8 cellular contexts compared by ENCODE assay signal in genomic region chrX:149503446-149503845, GRCh38.
A peak's percentile ranks its signal among the peaks of the same experiment; 100 is the strongest.
DNase-seq lines count a peak whose midpoint lies in the region; ATAC-seq, FAIRE-seq and TF ChIP-seq lines count a peak whose summit lies in the region.
"Not testable (repeated sequence)": the region's sequence is repeated elsewhere in the genome, so short reads cannot be mapped to it uniquely, and the experiment has no call there.

No MANE protein-coding gene starts in this region.

- in situ Hi-C loops in brain microvascular endothelial cell (cut with HindIII; ENCODE audit: low pct_ligation_motif_present, low sequenced_read_pairs), result not testable (repeated sequence)

- FAIRE-seq in D721Med (lab: Jason Lieb, UNC), result peak; percentile 58

- TF ChIP-seq CTCF in D721Med (IDR thresholded peaks at IDR 0.05; ENCODE audit: insufficient read depth, missing control alignments); brain microvascular endothelial cell (IDR thresholded peaks at IDR 0.05; ENCODE audit: low read depth, low read length, missing control alignments): not testable (repeated sequence)

- not testable (repeated sequence) for H3K27me3 ChIP-seq in brain microvascular endothelial cell (replicated peaks)

- ATAC-seq in GM19467 (IDR thresholded peaks at IDR 0.05; ENCODE audit: unreplicated experiment), result peak; percentile 64
- ATAC-seq in HG03159 (IDR thresholded peaks at IDR 0.05; ENCODE audit: unreplicated experiment), result peak; percentile 66

- H3K36me3 ChIP-seq in brain microvascular endothelial cell (replicated peaks), result not testable (repeated sequence)

- peak overlapping the region; percentile 89 for H3K27ac ChIP-seq in brain microvascular endothelial cell

- H3K4me3 ChIP-seq in brain microvascular endothelial cell (ENCODE audit: low read depth, low read length), result peak overlapping the region; percentile 9

- DNase-seq in D721Med (ENCODE audit: insufficient read length, low spot score), result not testable (repeated sequence)
- DNase-seq in NCI-H82 (lab: John Stamatoyannopoulos, UW) (peak; percentile 5), brain microvascular endothelial cell (peak; percentile 82), kidney tubule cell (ENCODE audit: low spot score) (peak; percentile 66)
- DNase-seq in activated CD4-positive, alpha-beta T cell treated with anti-CD3 and anti-CD28 coated beads for 4 hours, result peak; percentile 53 to 63
- peak; percentile 29 to 67 for DNase-seq in stimulated activated CD4-positive, alpha-beta T cell treated with anti-CD3 and anti-CD28 coated beads, Interleukin-4, amount 100 ng/mL, for 4 hours
